Comparison of ENCODE assay signal across 16 cellular contexts in genomic region chr3:53153914-53154434, GRCh38. TPM values are rescaled to one million over a fixed set of nuclear protein-coding genes. Genes with fewer than 3 reads are reported as not detected.
A peak's percentile ranks its signal among the peaks of the same experiment; 100 is the strongest.
DNase-seq lines count a peak whose midpoint lies in the region; ATAC-seq, FAIRE-seq and TF ChIP-seq lines count a peak whose summit lies in the region.
"Had no signal": no experiment of that assay in that cellular context is flagged by ENCODE, and none has a peak within 500 bp of the region (broad histone marks: within the 10 kb centered on the region; RNA-seq: fewer than 3 reads in every experiment).

No MANE protein-coding gene starts in this region.

- FAIRE-seq in small intestine (lab: Jason Lieb, UNC) = no peak
- FAIRE-seq: HTR-8/SVneo had no signal

- ATAC-seq in PC-3 (no peak), GM19023 (IDR thresholded peaks at IDR 0.05; ENCODE audit: unreplicated experiment) (no peak), GM18873 (IDR thresholded peaks at IDR 0.05; ENCODE audit: low FRiP score, unreplicated experiment) (no peak), GM21528 (IDR thresholded peaks at IDR 0.05; ENCODE audit: low FRiP score, unreplicated experiment) (no peak)
- ATAC-seq: SK-N-SH treated with all-trans-retinoic acid at 6 μM for 48 hours had no signal

- no peaks in the 10 kb centered on the region for H3K9me3 ChIP-seq in PC-3 (ENCODE audit: low read length)
- no peaks in the 10 kb centered on the region for H3K9me3 ChIP-seq in parathyroid adenoma (ENCODE audit: control insufficient read depth, low read length)
- no peaks in the 10 kb centered on the region for H3K9me3 ChIP-seq in small intestine (ENCODE audit: control insufficient read depth, low read depth)
- H3K9me3 ChIP-seq: BLaER1 had no signal

- H3K4me2 ChIP-seq in PC-3 (ENCODE audit: low read length) = peak overlapping the region; percentile 32; the same call in 1 of the 2 replicates
- no peak overlapping the region for H3K4me2 ChIP-seq in parathyroid adenoma (ENCODE audit: low read length)
- H3K4me2 ChIP-seq: BLaER1 had no signal

- intact Hi-C loops in PC-3 (cut with micrococcal nuclease) = no loop called here

- H3K9ac ChIP-seq in PC-3 (ENCODE audit: low read length) (no peak overlapping the region), parathyroid adenoma (no peak overlapping the region)
- H3K9ac ChIP-seq: BLaER1 had no signal

- peaks cover 62% of the 10 kb centered on the region for H3K4me1 ChIP-seq in PC-3 (ENCODE audit: insufficient read depth, low read length)
- H3K4me1 ChIP-seq in parathyroid adenoma = peaks cover 47% of the 10 kb centered on the region
- H3K4me1 ChIP-seq in small intestine (ENCODE audit: control insufficient read depth in 2 of 2, insufficient read depth in 1 of 2, low read depth in 1 of 2, low read length in 1 of 2) = peaks cover 4 to 33% of the 10 kb centered on the region in 2 donors

- H3K27me3 ChIP-seq in PC-3 (ENCODE audit: low read length) = no peaks in the 10 kb centered on the region
- no peaks in the 10 kb centered on the region for H3K27me3 ChIP-seq in parathyroid adenoma (ENCODE audit: control insufficient read depth, insufficient read depth, low read length)
- no peaks in the 10 kb centered on the region for H3K27me3 ChIP-seq in small intestine (ENCODE audit: control insufficient read depth in 2 of 2, insufficient read depth in 2 of 2, low read length in 2 of 2)

- POLR2A ChIA-PET in PC-3 (lab: Charles Lee; ENCODE audit: unreplicated experiment) = no interaction called here

- H3K36me3 ChIP-seq in PC-3 (ENCODE audit: low read depth, low read length) = no peaks in the 10 kb centered on the region
- no peaks in the 10 kb centered on the region for H3K36me3 ChIP-seq in parathyroid adenoma (ENCODE audit: control insufficient read depth, insufficient read depth, low read length)
- H3K36me3 ChIP-seq in small intestine (ENCODE audit: control insufficient read depth in 2 of 2, insufficient read depth in 2 of 2, low read length in 2 of 2) = no peaks in the 10 kb centered on the region
- H3K36me3 ChIP-seq: BLaER1 had no signal

- no TSS peak for BruUV-seq in PC-3 (replicated peaks; lab: Mats Ljungman, UMichigan)

- DNase-seq in PC-3 = no peak
- peak; percentile 45 for DNase-seq in amniotic epithelial cell (ENCODE audit: low read depth)
- DNase-seq in small intestine = no peak
- DNase-seq: NCI-H1092 treated with DMSO at 0.1 percent for 48 hours, NCI-H1694, NCI-H2107, NCI-H345, NCI-H526 treated with DMSO at 0.1 percent for 48 hours, Right ventricle myocardium superior had no signal

- CTCF ChIA-PET in PC-3 (lab: Charles Lee) = interaction anchor here (0.6 kb wide), 1 partner anchor 9 kb away, joined by 5 read pairs; no protein-coding TSS in a partner anchor

- H3K4me3 ChIP-seq in PC-3 (ENCODE audit: low read length) (no peak overlapping the region), parathyroid adenoma (ENCODE audit: low read depth, low read length) (no peak overlapping the region), small intestine (ENCODE audit: low read depth in 1 of 2, low read length in 2 of 2) (no peak overlapping the region)
- H3K4me3 ChIP-seq: BLaER1 had no signal

- H3K79me2 ChIP-seq in PC-3 (ENCODE audit: low read length) (no peaks in the 10 kb centered on the region), parathyroid adenoma (peaks cover 9% of the 10 kb centered on the region)

- H3F3A ChIP-seq in PC-3 (ENCODE audit: low read length, unreplicated experiment) = peaks cover 5% of the 10 kb centered on the region

- 40 to 54% (median 44%) methylated on average over 7 of the region's 7 CpGs for WGBS in small intestine, 3 donors

- H4K20me1 ChIP-seq in PC-3 (ENCODE audit: low read length) = no peaks in the 10 kb centered on the region
- H4K20me1 ChIP-seq: BLaER1 had no signal

- TF ChIP-seq CTCF in PC-3 (conservative IDR thresholded peaks at IDR 0.05; ENCODE audit: low read depth, low read length) (no peak), parathyroid adenoma (IDR thresholded peaks at IDR 0.05) (no peak)

- H3K27ac ChIP-seq in PC-3 (ENCODE audit: low read length) = peak overlapping the region; percentile 80; the same call in 1 of the 2 replicates
- H3K27ac ChIP-seq in parathyroid adenoma = peak overlapping the region; percentile 77
- H3K27ac ChIP-seq in small intestine (ENCODE audit: low read depth in 1 of 2, low read length in 1 of 2) = no peak overlapping the region
- H3K27ac ChIP-seq: BLaER1 had no signal

- no peaks in the 10 kb centered on the region for H3K9me2 ChIP-seq in PC-3 (replicated peaks; ENCODE audit: low read length)

- no peak overlapping the region for H2AFZ ChIP-seq in PC-3 (ENCODE audit: low read length)
- H2AFZ ChIP-seq in parathyroid adenoma = peak overlapping the region; percentile 13

RNA-seq across cellular contexts. Expression of gene PRKCD, which starts 7.0 kb away (rescaled TPM):
- total RNA-seq in PC-3 (2014; rRNA removed) = 7.8 and 18.7 TPM in 2 replicates
- polyA plus RNA-seq in small intestine = 100 to 1,000 TPM in 1 of 3 donors, 10 to 100 TPM in 2; 28.9 to 150 (median 99.7) TPM

RNA-seq across cellular contexts. Expression of gene RFT1, which starts 23.7 kb away (rescaled TPM):
- total RNA-seq in PC-3 (2014; rRNA removed) = 21.1 and 24.6 TPM in 2 replicates
- 10 to 100 TPM in 1 of 3 donors, 1 to 10 TPM in 2; 1.3 to 17.2 (median 1.9) TPM for polyA plus RNA-seq in small intestine

Comparison
In these comparisons a context has a peak if more than half of its experiments do, and no peak if none do; other contexts are left out.
1. H3K27ac ChIP-seq: peak in PC-3 (single experiment) and parathyroid adenoma (single experiment); none in small intestine (0 of 2).